Comparison of ENCODE assay signal across 8 cellular contexts in genomic region chr1:39391741-39392679, GRCh38.
DNase-seq lines count a peak whose midpoint lies in the region; ATAC-seq and TF ChIP-seq lines count a peak whose summit lies in the region.

No MANE protein-coding gene starts in this region.

- CTCF ChIA-PET in Panc1 (lab: Charles Lee) (interaction anchor here (0.6 to 1.3 kb wide), 3 partner anchors 14 to 19 kb away, joined by 3 to 7 read pairs (median 4); no protein-coding TSS in a partner anchor), Caco-2 (lab: Charles Lee) (interaction anchor here (0.6 to 1.3 kb wide), 2 partner anchors 14 to 178 kb away, joined by 4 to 6 read pairs; no protein-coding TSS in a partner anchor)
- CTCF ChIA-PET in activated naive CD4-positive, alpha-beta T cell treated with anti-CD3 and anti-CD28 coated beads for 36 hours (lab: Charles Lee) = interaction anchor here (0.7 to 1.8 kb wide), 3 partner anchors 19 to 192 kb away, joined by 3 to 10 read pairs (median 4); no protein-coding TSS in a partner anchor

- peak; percentile 67 for ATAC-seq in Panc1
- no peak for ATAC-seq in HG03460 (IDR thresholded peaks at IDR 0.05; ENCODE audit: unreplicated experiment)

- H3K4me1 ChIP-seq in Panc1 (ENCODE audit: control insufficient read depth, insufficient read depth, low read length) = peaks cover 66% of the 10 kb centered on the region
- H3K4me1 ChIP-seq in esophagus (ENCODE audit: control insufficient read depth in 2 of 2, insufficient read depth in 2 of 2, low read length in 1 of 2) = peaks cover 3% of the 10 kb centered on the region in 2 donors
- peaks cover 29% of the 10 kb centered on the region for H3K4me1 ChIP-seq in Caco-2

- H3K36me3 Mint-ChIP-seq in Caco-2 (ENCODE audit: insufficient read depth, unreplicated experiment) = peaks cover 39% of the 10 kb centered on the region
- H3K36me3 Mint-ChIP-seq in activated naive CD4-positive, alpha-beta T cell treated with anti-CD3 and anti-CD28 coated beads for 36 hours (ENCODE audit: low read depth) = peaks cover 31% of the 10 kb centered on the region

- H3K4me3 ChIP-seq in Panc1 (ENCODE audit: low read depth in 2 of 2, low read length in 2 of 2) (no peak overlapping the region), esophagus (ENCODE audit: low read depth in 1 of 2, low read length in 2 of 2) (no peak overlapping the region), Caco-2 (ENCODE audit: low read depth, low read length) (no peak overlapping the region)

- in situ Hi-C loops in Panc1 (cut with HindIII; ENCODE audit: low pct_unique_long_range_greater_than_20kb, low sequenced_read_pairs) = no loop called here

- H3K27ac Mint-ChIP-seq in Caco-2 (ENCODE audit: unreplicated experiment) = no peak overlapping the region
- no peak overlapping the region for H3K27ac Mint-ChIP-seq in activated naive CD4-positive, alpha-beta T cell treated with anti-CD3 and anti-CD28 coated beads for 36 hours

- H3K27ac ChIP-seq in Panc1 (ENCODE audit: low read length) = peak overlapping the region; percentile 94
- peak overlapping the region; percentile 35 to 79 for H3K27ac ChIP-seq in esophagus (ENCODE audit: low read depth in 2 of 2, low read length in 1 of 2)

- H3K4me3 Mint-ChIP-seq in Caco-2 (ENCODE audit: unreplicated experiment) = no peak overlapping the region
- no peak overlapping the region for H3K4me3 Mint-ChIP-seq in activated naive CD4-positive, alpha-beta T cell treated with anti-CD3 and anti-CD28 coated beads for 36 hours

- no TSS peak for BruUV-seq in Panc1 (replicated peaks; lab: Mats Ljungman, UMichigan)
- BruUV-seq in Caco-2 (replicated peaks; lab: Mats Ljungman, UMichigan) = no TSS peak

- peaks cover 23% of the 10 kb centered on the region for H3K4me1 Mint-ChIP-seq in Caco-2 (ENCODE audit: low read depth, unreplicated experiment)
- H3K4me1 Mint-ChIP-seq in activated naive CD4-positive, alpha-beta T cell treated with anti-CD3 and anti-CD28 coated beads for 36 hours (ENCODE audit: low read depth) = peaks cover 63% of the 10 kb centered on the region

- no peak for TF ChIP-seq CTCF in Panc1 (IDR thresholded peaks at IDR 0.05)
- no peak for TF ChIP-seq CTCF in Caco-2 (IDR thresholded peaks at IDR 0.05; ENCODE audit: insufficient read depth in 1 of 2, low read depth in 1 of 2, low read length in 1 of 2, severe bottlenecking in 1 of 2, unreplicated experiment in 1 of 2)

- POLR2A ChIA-PET in Panc1 (lab: Charles Lee) (interaction anchor here (0.5 to 1.1 kb wide), 2 partner anchors 16 to 406 kb away, joined by 3 to 7 read pairs; no protein-coding TSS in a partner anchor), Caco-2 (lab: Charles Lee) (no interaction called here)

- intact Hi-C loops in Panc1 (cut with micrococcal nuclease; ENCODE audit: unreplicated experiment) (no loop called here), Caco-2 (cut with micrococcal nuclease; ENCODE audit: unreplicated experiment) (no loop called here)
- intact Hi-C loops in activated naive CD4-positive, alpha-beta T cell treated with anti-CD3 and anti-CD28 coated beads for 36 hours (cut with micrococcal nuclease) = loop anchor here (10.0 kb wide), 2 partner anchors 273 to 537 kb away; partner anchors contain the start of gene RRAGC

- H3K9me3 Mint-ChIP-seq in Caco-2 (ENCODE audit: unreplicated experiment) = no peaks in the 10 kb centered on the region
- no peaks in the 10 kb centered on the region for H3K9me3 Mint-ChIP-seq in activated naive CD4-positive, alpha-beta T cell treated with anti-CD3 and anti-CD28 coated beads for 36 hours

- no peaks in the 10 kb centered on the region for H3K9me3 ChIP-seq in Panc1 (ENCODE audit: control insufficient read depth, insufficient read depth, low read depth, low read length)
- no peaks in the 10 kb centered on the region for H3K9me3 ChIP-seq in esophagus (ENCODE audit: control insufficient read depth in 2 of 2, insufficient read depth in 1 of 2, low read depth in 1 of 2, low read length in 1 of 2)
- no peaks in the 10 kb centered on the region for H3K9me3 ChIP-seq in Caco-2

- H3K27me3 Mint-ChIP-seq in Caco-2 (ENCODE audit: insufficient read depth, unreplicated experiment) = no peaks in the 10 kb centered on the region
- H3K27me3 Mint-ChIP-seq in activated naive CD4-positive, alpha-beta T cell treated with anti-CD3 and anti-CD28 coated beads for 36 hours (ENCODE audit: low read depth) = no peaks in the 10 kb centered on the region

- H3K27me3 ChIP-seq in Panc1 (ENCODE audit: control insufficient read depth, insufficient read depth, low read length) (no peaks in the 10 kb centered on the region), esophagus (ENCODE audit: control insufficient read depth in 1 of 2, insufficient read depth in 2 of 2, low read length in 2 of 2) (no peaks in the 10 kb centered on the region), Caco-2 (replicated peaks; ENCODE audit: control insufficient read depth, insufficient read depth, low read length) (no peaks in the 10 kb centered on the region)

- DNase-seq in GM04503 (ENCODE audit: low read depth) = peak; percentile 68
- peak; percentile 82 for DNase-seq in Panc1 (ENCODE audit: low read depth, low spot score)
- DNase-seq in myocyte (ENCODE audit: low read depth) = peak; percentile 73
- no peak for DNase-seq in Caco-2
- no peak for DNase-seq in activated naive CD4-positive, alpha-beta T cell treated with anti-CD3 and anti-CD28 coated beads for 36 hours
- DNase-seq in COLO668 (lab: John Stamatoyannopoulos, UW; ENCODE audit: unreplicated experiment) = no peak

- H3K36me3 ChIP-seq in Panc1 (ENCODE audit: control insufficient read depth, insufficient read depth, low read length) (peaks cover 3% of the 10 kb centered on the region), esophagus (ENCODE audit: control insufficient read depth in 2 of 2, insufficient read depth in 2 of 2, low read length in 1 of 2) (peaks cover 6 to 11% of the 10 kb centered on the region in 2 donors), Caco-2 (ENCODE audit: control insufficient read depth, insufficient read depth, low read length) (peaks cover 1% of the 10 kb centered on the region; the same call in 1 of the 2 replicates)

- 38% methylated on average over 5 of the region's 5 CpGs for WGBS in esophagus, 2 donors

Comparison
In these comparisons a context has a peak if more than half of its experiments do, and no peak if none do; other contexts are left out.
1. DNase-seq: peak in GM04503 (single experiment), Panc1 (single experiment) and myocyte (single experiment); none in Caco-2 (0 of 2), activated naive CD4-positive, alpha-beta T cell treated with anti-CD3 and anti-CD28 coated beads for 36 hours (single experiment) and COLO668 (single experiment).